23 cellular contexts compared by ENCODE assay signal in the genomic region with DNA sequence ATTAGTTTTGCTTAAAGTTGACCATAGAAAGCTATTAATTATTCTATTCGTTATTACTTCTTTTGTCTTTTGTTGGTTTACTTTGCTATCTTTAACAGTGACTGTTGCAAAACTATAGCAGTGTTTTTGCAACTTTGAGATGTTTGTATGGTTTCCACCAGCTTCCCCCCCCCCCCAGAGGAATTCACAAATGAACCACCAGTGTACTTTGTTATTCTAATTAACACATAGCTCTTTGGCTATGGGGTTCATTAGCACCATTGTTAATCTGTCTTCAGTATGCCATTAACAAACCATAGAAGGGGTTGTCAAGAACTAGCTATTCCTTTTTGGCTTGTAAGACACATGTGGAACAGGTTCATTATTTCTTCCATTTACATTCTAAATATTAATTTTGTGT. TPM values are rescaled to one million over a fixed set of nuclear protein-coding genes. Genes with fewer than 3 reads are reported as not detected.
"Had no signal": no experiment of that assay in that cellular context is flagged by ENCODE, and none has a peak within 500 bp of the region (broad histone marks: within the 10 kb centered on the region; RNA-seq: fewer than 3 reads in every experiment).

No MANE protein-coding gene starts in this region.

- H3K36me3 ChIP-seq: adrenal gland, cardiac muscle cell, right atrium auricular region, upper lobe of right lung had no signal

- H3K27ac ChIP-seq: adrenal gland, cardiac muscle cell, right atrium auricular region, skin epidermis, upper lobe of right lung had no signal

- H3K36me3 Mint-ChIP-seq: activated naive CD4-positive, alpha-beta T cell treated with anti-CD3 and anti-CD28 coated beads, Interleukin-2, amount 50 U/mL, for 24 hours; naive B cell had no signal

- H3K9me3 ChIP-seq: adrenal gland, upper lobe of right lung had no signal

- H3K4me3 ChIP-seq: adrenal gland, cardiac muscle cell, lung, right atrium auricular region, skin epidermis, upper lobe of right lung had no signal

- H3K27me3 ChIP-seq: adrenal gland, right atrium auricular region, upper lobe of right lung had no signal

- DNase-seq: activated B cell treated with CpG ODN at 0.5 μM for 24 hours; activated CD4-positive, alpha-beta T cell treated with anti-CD3 and anti-CD28 coated beads for 48 hours; activated CD8-positive, alpha-beta T cell treated with anti-CD3 and anti-CD28 coated beads for 36 hours; activated effector memory CD4-positive, alpha-beta T cell treated with anti-CD3 and anti-CD28 coated beads, Interleukin-2, amount 50 U/mL, for 16 hours; activated T-cell treated with anti-CD3 and anti-CD28 coated beads, Interleukin-2, amount 50 U/mL, for 4 hours; adrenal gland; foreskin fibroblast; glutamatergic neuron; hypothalamus; left colon; naive B cell; nucleus accumbens; posterior cingulate gyrus; stimulated activated CD4-positive, alpha-beta T cell treated with anti-CD3 and anti-CD28 coated beads, Interleukin-4, amount 100 ng/mL, for 4 hours; stimulated activated CD8-positive, alpha-beta memory T cell treated with anti-CD3 and anti-CD28 coated beads, Interleukin-4, amount 100 ng/mL, for 48 hours; T-helper 17 cell; upper lobe of right lung had no signal

- H3K4me3 Mint-ChIP-seq: activated B cell treated with CpG ODN at 0.5 μM for 24 hours; activated CD8-positive, alpha-beta T cell treated with anti-CD3 and anti-CD28 coated beads for 36 hours; activated naive CD4-positive, alpha-beta T cell treated with anti-CD3 and anti-CD28 coated beads, Interleukin-2, amount 50 U/mL, for 24 hours; stimulated activated naive CD8-positive, alpha-beta T cell treated with anti-CD3 and anti-CD28 coated beads, Interleukin-15, Interleukin-2, amounts not matched to agents 100 ng/mL and 50 ng/mL, for 24 hours; T-helper 17 cell had no signal

- ATAC-seq: activated CD8-positive, alpha-beta T cell treated with anti-CD3 and anti-CD28 coated beads for 36 hours; activated T-cell treated with anti-CD3 and anti-CD28 coated beads, Interleukin-2, amount 50 U/mL, for 4 hours; left colon; T-helper 17 cell; upper lobe of right lung had no signal

- H3K27ac Mint-ChIP-seq: activated B cell treated with CpG ODN at 0.5 μM for 24 hours; activated CD8-positive, alpha-beta T cell treated with anti-CD3 and anti-CD28 coated beads for 36 hours; activated naive CD4-positive, alpha-beta T cell treated with anti-CD3 and anti-CD28 coated beads, Interleukin-2, amount 50 U/mL, for 24 hours; stimulated activated naive CD8-positive, alpha-beta T cell treated with anti-CD3 and anti-CD28 coated beads, Interleukin-15, Interleukin-2, amounts not matched to agents 100 ng/mL and 50 ng/mL, for 24 hours; T-helper 17 cell had no signal

- H3K9me3 Mint-ChIP-seq: activated B cell treated with CpG ODN at 0.5 μM for 24 hours; activated CD8-positive, alpha-beta T cell treated with anti-CD3 and anti-CD28 coated beads for 36 hours; activated naive CD4-positive, alpha-beta T cell treated with anti-CD3 and anti-CD28 coated beads, Interleukin-2, amount 50 U/mL, for 24 hours; activated T-cell treated with anti-CD3 and anti-CD28 coated beads, Interleukin-2, amount 50 U/mL, for 4 hours; stimulated activated naive CD8-positive, alpha-beta T cell treated with anti-CD3 and anti-CD28 coated beads, Interleukin-15, Interleukin-2, amounts not matched to agents 100 ng/mL and 50 ng/mL, for 24 hours had no signal

RNA-seq across cellular contexts. Expression of a gene that starts 3.0 kb away (rescaled TPM):
- polyA plus RNA-seq: cardiac muscle cell had no signal
